Comparison of ENCODE assay signal across 27 cellular contexts in genomic region chr6:35243386-35243958, GRCh38.
"Had no signal": no experiment of that assay in that cellular context is flagged by ENCODE, and none has a peak within 500 bp of the region (broad histone marks: within the 10 kb centered on the region; RNA-seq: fewer than 3 reads in every experiment).

No MANE protein-coding gene starts in this region.

- H3K9ac ChIP-seq: parathyroid adenoma had no signal

- H2AFZ ChIP-seq: parathyroid adenoma had no signal

- H3K36me3 ChIP-seq: ovary, right lobe of liver, vagina had no signal

- DNase-seq: naive thymus-derived CD8-positive, alpha-beta T cell; nephron progenitor cell; occipital lobe; ovary; posterior cingulate gyrus; psoas muscle; right cardiac atrium; sigmoid colon; small intestine; stimulated activated CD4-positive, alpha-beta T cell treated with anti-CD3 and anti-CD28 coated beads, Interleukin-12 subunit alpha, Interleukin-12 subunit beta, amount 100 ng/mL, for 4 hours; stimulated activated CD4-positive, alpha-beta T cell treated with anti-CD3 and anti-CD28 coated beads, Interleukin-1b, Interleukin-23, amount 100 ng/mL, for 48 hours; stimulated activated CD4-positive, alpha-beta T cell treated with anti-CD3 and anti-CD28 coated beads, Interleukin-4, amount 100 ng/mL, for 1 hour; stimulated activated CD4-positive, alpha-beta T cell treated with anti-CD3 and anti-CD28 coated beads, Interleukin-4, amount 100 ng/mL, for 4 hours; stimulated activated CD8-positive, alpha-beta memory T cell treated with anti-CD3 and anti-CD28 coated beads, Interleukin-4, amount 100 ng/mL, for 48 hours; stimulated activated naive CD4-positive, alpha-beta T cell treated with Interleukin-2 at 50 U/mL for 16 hours; stomach; thyroid gland; trophoblast cell had no signal

- H3K4me1 ChIP-seq: right lobe of liver had no signal

- ATAC-seq: naive thymus-derived CD8-positive, alpha-beta T cell; natural killer cell treated with Interleukin-12 subunit alpha and Interleukin-12 subunit beta and Interleukin-15 and Interleukin-18, amount 100 ng/mL, for 72 hours; right cardiac atrium; stimulated activated memory B cell treated with anti-CD40 and anti-IgM and Interleukin-4, amounts not matched to agents 10 μg/mL and 1 μg/mL and 100 μg/mL, for 72 hours had no signal

- H3K4me3 ChIP-seq: ovary, psoas muscle, right lobe of liver, sigmoid colon, stomach, thoracic aorta, thyroid gland, tibial nerve, upper lobe of left lung, vagina had no signal

- FAIRE-seq: small intestine, urothelium cell line had no signal

- H3K27ac ChIP-seq: ovary, parathyroid adenoma, psoas muscle, right lobe of liver, sigmoid colon, stomach, tibial nerve, upper lobe of left lung, vagina had no signal

- H3K9me3 ChIP-seq: ovary, psoas muscle, right lobe of liver, sigmoid colon, stomach, thoracic aorta, thyroid gland, tibial nerve, upper lobe of left lung, vagina had no signal

- H3K27me3 ChIP-seq: ovary, right lobe of liver, sigmoid colon, stomach, thyroid gland, tibial nerve, upper lobe of left lung, vagina had no signal
